16 cellular contexts compared by ENCODE assay signal in the genomic region with DNA sequence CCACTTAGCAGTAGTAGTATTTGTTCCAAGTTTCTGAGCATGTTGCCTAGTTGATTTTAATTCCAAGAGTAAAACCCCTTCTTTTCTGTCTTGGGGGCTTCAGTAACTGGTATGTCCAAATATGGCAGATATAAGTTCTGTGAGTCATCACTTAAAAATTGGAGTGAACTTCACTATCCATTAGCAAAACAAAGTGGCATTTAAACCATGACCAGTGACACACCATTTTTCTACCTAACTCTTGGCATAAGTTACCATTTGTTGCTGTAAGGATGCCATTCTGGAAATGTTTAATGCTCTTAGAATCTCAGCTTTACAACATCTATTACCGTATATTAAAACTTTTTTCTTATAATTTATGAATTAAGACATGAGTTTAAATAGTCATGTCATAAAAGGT.
DNase-seq lines count a peak whose midpoint lies in the region; TF ChIP-seq lines count a peak whose summit lies in the region.
"Had no signal": no experiment of that assay in that cellular context is flagged by ENCODE, and none has a peak within 500 bp of the region (broad histone marks: within the 10 kb centered on the region; RNA-seq: fewer than 3 reads in every experiment).

No MANE protein-coding gene starts in this region.

- no peaks in the 10 kb centered on the region for H3K9me3 ChIP-seq in HUES6 (ENCODE audit: control insufficient read depth, insufficient read depth, low read depth, low read length)
- no peaks in the 10 kb centered on the region for H3K9me3 ChIP-seq in subcutaneous abdominal adipose tissue (ENCODE audit: control insufficient read depth in 5 of 5, low read length in 5 of 5)
- H3K9me3 ChIP-seq in neural progenitor cell (ENCODE audit: low read depth) = no peaks in the 10 kb centered on the region

- no peak overlapping the region for H3K9ac ChIP-seq in HUES6 (ENCODE audit: low read length)
- no peak overlapping the region for H3K9ac ChIP-seq in subcutaneous abdominal adipose tissue (ENCODE audit: low read length in 5 of 5)
- no peak overlapping the region for H3K9ac ChIP-seq in neural progenitor cell

- no peak overlapping the region for H3K4me3 Mint-ChIP-seq in neural progenitor cell
- H3K4me3 Mint-ChIP-seq: activated T-cell treated with anti-CD3 and anti-CD28 coated beads, Interleukin-2, amount 50 U/mL, for 72 hours; IgD-negative memory B cell had no signal

- peaks cover 5% of the 10 kb centered on the region for H3K4me1 Mint-ChIP-seq in neural progenitor cell
- H3K4me1 Mint-ChIP-seq: IgD-negative memory B cell had no signal

- H3K27ac Mint-ChIP-seq in neural progenitor cell = no peak overlapping the region
- H3K27ac Mint-ChIP-seq: activated T-cell treated with anti-CD3 and anti-CD28 coated beads, Interleukin-2, amount 50 U/mL, for 72 hours; IgD-negative memory B cell had no signal

- H3K4me1 ChIP-seq in HUES6 (ENCODE audit: control insufficient read depth, insufficient read depth, low read length) (peaks cover 11% of the 10 kb centered on the region; the same call in 1 of the 2 replicates), subcutaneous abdominal adipose tissue (ENCODE audit: control insufficient read depth in 5 of 5, insufficient read depth in 5 of 5, low read length in 5 of 5) (peaks cover 0 to 13% (median 8%) of the 10 kb centered on the region in 5 donors), neural progenitor cell (no peaks in the 10 kb centered on the region)

- H3K36me3 Mint-ChIP-seq in neural progenitor cell = peaks cover 24% of the 10 kb centered on the region
- H3K36me3 Mint-ChIP-seq: IgD-negative memory B cell had no signal

- CTCF ChIA-PET in RWPE1 (lab: Yijun Ruan, JAX) = no interaction called here

- no peak overlapping the region for H3K4me2 ChIP-seq in neural progenitor cell

- no peak overlapping the region for H3K4me3 ChIP-seq in HUES6 (ENCODE audit: low read depth, low read length)
- H3K4me3 ChIP-seq in subcutaneous abdominal adipose tissue (ENCODE audit: low read depth in 1 of 5, low read length in 5 of 5) = no peak overlapping the region
- no peak overlapping the region for H3K4me3 ChIP-seq in neural progenitor cell

- POLR2A ChIA-PET in RWPE1 (lab: Yijun Ruan, JAX; ENCODE audit: low non-redundant PET) = no interaction called here

- peak; percentile 65 for DNase-seq in astrocyte of the hippocampus (ENCODE audit: low read depth, low spot score)
- DNase-seq in iris pigment epithelial cell (ENCODE audit: low read depth) = peak; percentile 62
- no peak for DNase-seq in NOMO-1 treated with DMSO at 0.1 percent for 48 hours (lab: John Stamatoyannopoulos, UW; ENCODE audit: unreplicated experiment)
- no peak for DNase-seq in RWPE1 (ENCODE audit: low spot score)
- DNase-seq in neural progenitor cell (ENCODE audit: low spot score) = no peak
- DNase-seq: activated CD4-positive, alpha-beta T cell treated with anti-CD3 and anti-CD28 coated beads for 1 hour; activated T-cell treated with anti-CD3 and anti-CD28 coated beads, Interleukin-2, amount 50 U/mL, for 72 hours; cerebellar nuclear complex; H7; NCI-H2029; posterior cingulate gyrus; stimulated activated CD4-positive, alpha-beta T cell treated with anti-CD3 and anti-CD28 coated beads, Interleukin-4, amount 100 ng/mL, for 4 hours; SW 1271 had no signal

- H3K79me2 ChIP-seq in neural progenitor cell (ENCODE audit: low read depth) = no peaks in the 10 kb centered on the region

- TF ChIP-seq CTCF in RWPE1 (conservative IDR thresholded peaks at IDR 0.05; ENCODE audit: low read depth) (no peak), neural progenitor cell (IDR thresholded peaks at IDR 0.05) (no peak)

- H3F3A ChIP-seq in neural progenitor cell (ENCODE audit: low read depth) = peaks cover 4% of the 10 kb centered on the region

- H4K20me1 ChIP-seq in neural progenitor cell (ENCODE audit: low read depth) = no peaks in the 10 kb centered on the region

- peak overlapping the region; percentile 22; the same call in 1 of the 2 replicates for H3K27ac ChIP-seq in HUES6 (ENCODE audit: low read depth, low read length)
- peak overlapping the region; percentile 18 for H3K27ac ChIP-seq in subcutaneous abdominal adipose tissue (ENCODE audit: low read depth, low read length)
- H3K27ac ChIP-seq in RWPE1 = no peak overlapping the region
- no peak overlapping the region for H3K27ac ChIP-seq in neural progenitor cell

- H2AFZ ChIP-seq in neural progenitor cell (replicated peaks) = no peak overlapping the region

- H3K27me3 ChIP-seq in HUES6 (ENCODE audit: control insufficient read depth, insufficient read depth, low read length) = no peaks in the 10 kb centered on the region
- H3K27me3 ChIP-seq in subcutaneous abdominal adipose tissue (ENCODE audit: control insufficient read depth in 5 of 5, insufficient read depth in 4 of 5, low read length in 5 of 5) = no peaks in the 10 kb centered on the region
- H3K27me3 ChIP-seq in neural progenitor cell = no peaks in the 10 kb centered on the region

- H3K36me3 ChIP-seq in HUES6 (ENCODE audit: control insufficient read depth, insufficient read depth, low read length) (peaks cover 35% of the 10 kb centered on the region), subcutaneous abdominal adipose tissue (ENCODE audit: control insufficient read depth in 5 of 5, insufficient read depth in 5 of 5, low read length in 5 of 5) (peaks cover 0 to 26% (median 13%) of the 10 kb centered on the region in 5 donors), neural progenitor cell (peaks cover 31% of the 10 kb centered on the region)

- no peaks in the 10 kb centered on the region for H3K27me3 Mint-ChIP-seq in neural progenitor cell (ENCODE audit: insufficient read depth, low read depth)
- H3K27me3 Mint-ChIP-seq: IgD-negative memory B cell had no signal

- no peaks in the 10 kb centered on the region for H3K9me3 Mint-ChIP-seq in neural progenitor cell
- H3K9me3 Mint-ChIP-seq: activated T-cell treated with anti-CD3 and anti-CD28 coated beads, Interleukin-2, amount 50 U/mL, for 72 hours; IgD-negative memory B cell had no signal

Comparison
In these comparisons a context has a peak if more than half of its experiments do, and no peak if none do; other contexts are left out.
1. H3K27ac ChIP-seq: peak in HUES6 (single experiment) and subcutaneous abdominal adipose tissue (single experiment); none in RWPE1 (single experiment) and neural progenitor cell (single experiment).
2. DNase-seq: peak in astrocyte of the hippocampus (single experiment) and iris pigment epithelial cell (single experiment); none in NOMO-1 treated with DMSO at 0.1 percent for 48 hours (single experiment), RWPE1 (single experiment) and neural progenitor cell (single experiment).